21 cellular contexts compared by ENCODE assay signal in the genomic region with DNA sequence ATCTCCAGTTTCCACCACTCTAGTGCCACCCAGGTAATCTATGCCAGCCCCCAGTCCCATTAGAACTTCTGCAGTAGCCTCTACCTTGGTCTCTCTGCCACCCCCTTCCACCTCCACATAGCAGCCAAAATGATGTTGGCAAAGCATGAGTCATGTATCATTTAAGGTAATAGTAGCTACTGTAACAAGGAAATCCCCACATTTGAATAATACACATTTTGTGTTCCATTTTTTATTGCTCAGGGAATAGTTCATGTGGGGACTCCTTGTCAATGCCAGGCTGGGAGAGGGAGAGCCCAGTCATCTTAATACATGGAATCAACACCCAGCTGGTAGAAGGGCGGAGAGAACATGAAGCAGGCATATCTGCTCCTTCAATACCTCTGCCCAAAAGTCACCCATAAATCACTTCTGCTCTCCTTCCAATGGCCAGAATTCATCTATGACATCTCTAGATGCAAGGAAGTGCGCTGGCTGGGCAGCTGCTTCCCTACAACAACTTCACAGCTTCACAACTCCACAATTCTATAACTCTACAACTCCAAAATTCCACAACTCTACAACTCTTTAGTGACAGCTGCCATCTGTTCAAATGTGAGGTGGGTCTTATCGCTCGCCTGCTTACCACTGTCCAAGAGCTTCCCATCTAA.
DNase-seq lines count a peak whose midpoint lies in the region; ATAC-seq and TF ChIP-seq lines count a peak whose summit lies in the region.
"Had no signal": no experiment of that assay in that cellular context is flagged by ENCODE, and none has a peak within 500 bp of the region (broad histone marks: within the 10 kb centered on the region; RNA-seq: fewer than 3 reads in every experiment).

No MANE protein-coding gene starts in this region.

- H3K4me1 ChIP-seq in lower lobe of right lung: peaks cover 4% of the 10 kb centered on the region
- H3K4me1 ChIP-seq in upper lobe of right lung: peaks cover 3% of the 10 kb centered on the region
- H3K4me1 ChIP-seq: left ventricle myocardium inferior, tibial nerve had no signal

- intact Hi-C loops in lower lobe of right lung (cut with DNase I) (no loop called here), upper lobe of right lung (cut with DNase I) (no loop called here)

- TF ChIP-seq CTCF in lower lobe of right lung (IDR thresholded peaks at IDR 0.05): no peak
- no peak for TF ChIP-seq CTCF in upper lobe of right lung (IDR thresholded peaks at IDR 0.05)

- H3K27me3 ChIP-seq in lower lobe of right lung (ENCODE audit: low read depth) (no peaks in the 10 kb centered on the region), upper lobe of right lung (no peaks in the 10 kb centered on the region)
- H3K27me3 ChIP-seq: tibial nerve had no signal

- H3K9me3 ChIP-seq in lower lobe of right lung (no peaks in the 10 kb centered on the region), upper lobe of right lung (no peaks in the 10 kb centered on the region)
- H3K9me3 ChIP-seq: left ventricle myocardium inferior, tibial nerve had no signal

- peak overlapping the region; percentile 27 for H3K4me3 ChIP-seq in lower lobe of right lung
- H3K4me3 ChIP-seq in upper lobe of right lung: peak overlapping the region; percentile 25
- H3K4me3 ChIP-seq: left ventricle myocardium inferior, PC-9, skin epidermis, tibial nerve had no signal

- no peaks in the 10 kb centered on the region for H3K27me3 Mint-ChIP-seq in activated naive CD8-positive, alpha-beta T cell treated with anti-CD3 and anti-CD28 coated beads, Interleukin-2, amount 50 U/mL, for 24 hours
- H3K27me3 Mint-ChIP-seq in activated naive CD8-positive, alpha-beta T cell treated with anti-CD3 and anti-CD28 coated beads for 36 hours: no peaks in the 10 kb centered on the region
- no peaks in the 10 kb centered on the region for H3K27me3 Mint-ChIP-seq in activated T-helper 17 cell treated with anti-CD3 and anti-CD28 coated beads, Interleukin-2, amount 50 U/mL, for 72 hours
- no peaks in the 10 kb centered on the region for H3K27me3 Mint-ChIP-seq in effector memory CD8-positive, alpha-beta T cell
- H3K27me3 Mint-ChIP-seq: CD8-positive, alpha-beta memory T cell; naive B cell had no signal

- no peaks in the 10 kb centered on the region for H3K9me3 Mint-ChIP-seq in activated naive CD8-positive, alpha-beta T cell treated with anti-CD3 and anti-CD28 coated beads, Interleukin-2, amount 50 U/mL, for 24 hours
- no peaks in the 10 kb centered on the region for H3K9me3 Mint-ChIP-seq in activated naive CD8-positive, alpha-beta T cell treated with anti-CD3 and anti-CD28 coated beads for 36 hours
- no peaks in the 10 kb centered on the region for H3K9me3 Mint-ChIP-seq in activated T-helper 17 cell treated with anti-CD3 and anti-CD28 coated beads, Interleukin-2, amount 50 U/mL, for 72 hours
- H3K9me3 Mint-ChIP-seq in effector memory CD8-positive, alpha-beta T cell: no peaks in the 10 kb centered on the region
- H3K9me3 Mint-ChIP-seq: CD8-positive, alpha-beta memory T cell; naive B cell; T-helper 2 cell treated with Interferon-gamma antibody and Interleukin-4, amounts not matched to agents 5 μg/mL and 100 μg/mL, for 36 hours had no signal

- H3K36me3 ChIP-seq in lower lobe of right lung (no peaks in the 10 kb centered on the region), upper lobe of right lung (no peaks in the 10 kb centered on the region)
- H3K36me3 ChIP-seq: left ventricle myocardium inferior, tibial nerve had no signal

- peaks cover 24% of the 10 kb centered on the region for H3K4me1 Mint-ChIP-seq in activated naive CD8-positive, alpha-beta T cell treated with anti-CD3 and anti-CD28 coated beads, Interleukin-2, amount 50 U/mL, for 24 hours
- H3K4me1 Mint-ChIP-seq in activated naive CD8-positive, alpha-beta T cell treated with anti-CD3 and anti-CD28 coated beads for 36 hours: peaks cover 13% of the 10 kb centered on the region
- peaks cover 9% of the 10 kb centered on the region for H3K4me1 Mint-ChIP-seq in activated T-helper 17 cell treated with anti-CD3 and anti-CD28 coated beads, Interleukin-2, amount 50 U/mL, for 72 hours
- no peaks in the 10 kb centered on the region for H3K4me1 Mint-ChIP-seq in effector memory CD8-positive, alpha-beta T cell (ENCODE audit: low read depth in 2 of 2)

- no peaks in the 10 kb centered on the region for H3K36me3 Mint-ChIP-seq in activated naive CD8-positive, alpha-beta T cell treated with anti-CD3 and anti-CD28 coated beads, Interleukin-2, amount 50 U/mL, for 24 hours (ENCODE audit: low read depth)
- peaks cover 2% of the 10 kb centered on the region for H3K36me3 Mint-ChIP-seq in activated naive CD8-positive, alpha-beta T cell treated with anti-CD3 and anti-CD28 coated beads for 36 hours
- no peaks in the 10 kb centered on the region for H3K36me3 Mint-ChIP-seq in activated T-helper 17 cell treated with anti-CD3 and anti-CD28 coated beads, Interleukin-2, amount 50 U/mL, for 72 hours (ENCODE audit: low read depth)
- peaks cover 3% of the 10 kb centered on the region for H3K36me3 Mint-ChIP-seq in effector memory CD8-positive, alpha-beta T cell (ENCODE audit: insufficient read depth)
- H3K36me3 Mint-ChIP-seq: CD8-positive, alpha-beta memory T cell had no signal

- no peak overlapping the region for H3K4me3 Mint-ChIP-seq in activated naive CD8-positive, alpha-beta T cell treated with anti-CD3 and anti-CD28 coated beads, Interleukin-2, amount 50 U/mL, for 24 hours
- no peak overlapping the region for H3K4me3 Mint-ChIP-seq in activated naive CD8-positive, alpha-beta T cell treated with anti-CD3 and anti-CD28 coated beads for 36 hours
- peak overlapping the region; percentile 8 for H3K4me3 Mint-ChIP-seq in activated T-helper 17 cell treated with anti-CD3 and anti-CD28 coated beads, Interleukin-2, amount 50 U/mL, for 72 hours
- H3K4me3 Mint-ChIP-seq in effector memory CD8-positive, alpha-beta T cell: no peak overlapping the region
- H3K4me3 Mint-ChIP-seq: CD8-positive, alpha-beta memory T cell; T-helper 2 cell treated with Interferon-gamma antibody and Interleukin-4, amounts not matched to agents 5 μg/mL and 100 μg/mL, for 36 hours had no signal

- peak; percentile 94 for ATAC-seq in activated naive CD8-positive, alpha-beta T cell treated with anti-CD3 and anti-CD28 coated beads, Interleukin-2, amount 50 U/mL, for 24 hours
- peak; percentile 95 for ATAC-seq in activated T-helper 17 cell treated with anti-CD3 and anti-CD28 coated beads, Interleukin-2, amount 50 U/mL, for 72 hours (replicated peaks)
- ATAC-seq in lower lobe of right lung (peak in 1 of 2 donors; percentile 62), upper lobe of right lung (no peak), left lobe of liver (no peak)
- ATAC-seq in effector memory CD8-positive, alpha-beta T cell (replicated peaks): no peak

- H3K27ac Mint-ChIP-seq in activated naive CD8-positive, alpha-beta T cell treated with anti-CD3 and anti-CD28 coated beads, Interleukin-2, amount 50 U/mL, for 24 hours: no peak overlapping the region
- H3K27ac Mint-ChIP-seq in activated naive CD8-positive, alpha-beta T cell treated with anti-CD3 and anti-CD28 coated beads for 36 hours: no peak overlapping the region
- H3K27ac Mint-ChIP-seq in activated T-helper 17 cell treated with anti-CD3 and anti-CD28 coated beads, Interleukin-2, amount 50 U/mL, for 72 hours: peak overlapping the region; percentile 13
- H3K27ac Mint-ChIP-seq in effector memory CD8-positive, alpha-beta T cell: no peak overlapping the region
- H3K27ac Mint-ChIP-seq: CD8-positive, alpha-beta memory T cell; naive B cell; T-helper 2 cell treated with Interferon-gamma antibody and Interleukin-4, amounts not matched to agents 5 μg/mL and 100 μg/mL, for 36 hours had no signal

- no peak for DNase-seq in activated naive CD8-positive, alpha-beta T cell treated with anti-CD3 and anti-CD28 coated beads, Interleukin-2, amount 50 U/mL, for 24 hours
- DNase-seq in activated naive CD8-positive, alpha-beta T cell treated with anti-CD3 and anti-CD28 coated beads for 36 hours: no peak
- DNase-seq in lower lobe of right lung (no peak), upper lobe of right lung (no peak), left lobe of liver (ENCODE audit: low spot score) (no peak)
- no peak for DNase-seq in stimulated activated naive CD4-positive, alpha-beta T cell treated with Interleukin-2 at 50 U/mL for 16 hours (lab: John Stamatoyannopoulos, UW)
- no peak for DNase-seq in effector memory CD8-positive, alpha-beta T cell
- DNase-seq: activated CD4-positive, CD25-positive, alpha-beta regulatory T cell treated with anti-CD3 and anti-CD28 coated beads, Interleukin-2, amount 50 U/mL, for 72 hours; activated CD8-positive, alpha-beta memory T cell treated with anti-CD3 and anti-CD28 coated beads, Interleukin-2, amount 50 U/mL, for 4 hours; CD8-positive, alpha-beta memory T cell; left ventricle myocardium inferior; naive B cell; NCI-H1436; NCI-H2171; NCI-H748 treated with DMSO at 0.1 percent for 48 hours; PC-9; posterior cingulate gyrus had no signal

- H3K27ac ChIP-seq in lower lobe of right lung (peak overlapping the region; percentile 58), upper lobe of right lung (peak overlapping the region; percentile 31)
- H3K27ac ChIP-seq: left ventricle myocardium inferior, PC-9, skin epidermis, tibial nerve had no signal

Comparison
In these comparisons a context has a peak if more than half of its experiments do, and no peak if none do; other contexts are left out.
1. ATAC-seq: peak in activated naive CD8-positive, alpha-beta T cell treated with anti-CD3 and anti-CD28 coated beads, Interleukin-2, amount 50 U/mL, for 24 hours (single experiment) and activated T-helper 17 cell treated with anti-CD3 and anti-CD28 coated beads, Interleukin-2, amount 50 U/mL, for 72 hours (single experiment); none in upper lobe of right lung (single experiment), left lobe of liver (single experiment) and effector memory CD8-positive, alpha-beta T cell (single experiment).